ENCODE assay signal across 16 cellular contexts in the genomic region with DNA sequence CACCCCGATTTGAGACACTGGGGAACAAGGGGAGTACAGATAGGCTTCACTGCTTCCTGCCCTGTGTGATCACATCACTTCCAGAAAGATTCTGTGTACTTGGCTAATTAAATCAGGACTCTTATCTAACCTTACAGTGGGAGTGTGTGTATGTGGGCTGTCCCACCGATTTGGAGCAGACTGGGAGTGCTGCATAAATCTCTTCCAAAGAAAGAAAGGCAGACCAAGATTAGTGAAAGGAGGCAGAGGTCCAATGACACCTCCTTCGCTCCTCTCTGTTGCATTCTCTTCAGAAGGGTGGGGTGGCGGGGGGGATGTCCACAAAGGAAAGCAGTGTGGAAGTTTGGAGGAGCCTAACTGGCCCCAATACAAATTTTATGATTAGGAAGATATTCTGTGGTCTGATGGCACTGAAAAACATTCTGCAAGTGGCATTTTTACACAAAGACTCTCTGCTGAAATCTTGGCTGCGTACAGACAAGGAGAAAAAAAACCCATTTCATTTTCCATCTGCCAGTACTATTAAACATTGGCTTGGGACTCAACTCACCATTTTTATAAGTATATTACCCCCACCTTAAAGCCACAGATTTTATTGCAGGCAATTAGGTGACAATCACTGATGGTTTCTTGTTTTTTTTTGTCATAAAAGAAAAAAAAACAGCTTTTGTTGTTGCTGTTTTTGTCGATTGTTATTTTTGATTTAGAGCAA.
DNase-seq lines count a peak whose midpoint lies in the region; ATAC-seq and TF ChIP-seq lines count a peak whose summit lies in the region.
"Had no signal": no experiment of that assay in that cellular context is flagged by ENCODE, and none has a peak within 500 bp of the region (broad histone marks: within the 10 kb centered on the region; RNA-seq: fewer than 3 reads in every experiment).

No MANE protein-coding gene starts in this region.

- peaks cover 4% of the 10 kb centered on the region for H3K9me2 ChIP-seq in GM23338 (ENCODE audit: insufficient read depth)

- no peak overlapping the region for H3K4me3 ChIP-seq in GM23338
- H3K4me3 ChIP-seq: K562 had no signal

- H3K4me3 Mint-ChIP-seq in GM23338, result no peak overlapping the region
- H3K4me3 Mint-ChIP-seq: CD4-positive, CD25-positive, alpha-beta regulatory T cell had no signal

- 0 out of 2 replicates have a peak, but pooled peaks cover 7% of the 10 kb centered on the region for H3K4me1 ChIP-seq in GM23338 (ENCODE audit: insufficient read depth)

- no peaks in the 10 kb centered on the region for H3K79me2 ChIP-seq in GM23338 (replicated peaks; ENCODE audit: insufficient read depth)

- no peak overlapping the region for H3K27ac ChIP-seq in GM23338 (ENCODE audit: low read depth)
- peak overlapping the region; percentile 32 for H3K27ac ChIP-seq in caudate nucleus (ENCODE audit: low read depth, low read length)

- peaks cover 13% of the 10 kb centered on the region; the same call in 2 of the 3 replicates for H3K4me1 Mint-ChIP-seq in GM23338
- H3K4me1 Mint-ChIP-seq: CD4-positive, CD25-positive, alpha-beta regulatory T cell had no signal

- intact Hi-C loops in left colon (cut with DNase I, micrococcal nuclease), result no loop called here

- DNase-seq in GM23338 (ENCODE audit: low spot score) (no peak), caudate nucleus (lab: John Stamatoyannopoulos, UW) (peak in 18 of 61 donors; percentile 5 to 73 (median 20)), left colon (no peak), putamen (ENCODE audit: low spot score) (peak; percentile 44), medulla oblongata (ENCODE audit: extremely low spot score) (no peak), OCI-M1 (lab: John Stamatoyannopoulos, UW) (no peak)
- no peak for DNase-seq in activated CD8-positive, alpha-beta memory T cell treated with anti-CD3 and anti-CD28 coated beads, Interleukin-2, amount 50 U/mL, for 4 hours
- DNase-seq: Calu3; CD4-positive, CD25-positive, alpha-beta regulatory T cell; HCEC 1CT; NCI-H146; NCI-H2081 treated with DMSO at 0.1 percent for 48 hours; NCI-H226; SHP77 had no signal

- H3K27ac Mint-ChIP-seq in GM23338, result no peak overlapping the region
- H3K27ac Mint-ChIP-seq: CD4-positive, CD25-positive, alpha-beta regulatory T cell had no signal

- peak overlapping the region; percentile 69; the same call in 1 of the 2 replicates for H2AFZ ChIP-seq in GM23338

- H3K27me3 Mint-ChIP-seq in GM23338 (ENCODE audit: insufficient read depth, low read depth, poor library complexity), result no peaks in the 10 kb centered on the region

- no peaks in the 10 kb centered on the region for H3K36me3 ChIP-seq in GM23338 (ENCODE audit: insufficient read depth)

- TF ChIP-seq CTCF in GM23338 (conservative IDR thresholded peaks at IDR 0.05; ENCODE audit: low read depth in 2 of 2), result no peak

- H3K4me2 ChIP-seq in GM23338, result no peak overlapping the region

- no peaks in the 10 kb centered on the region for H3K9me3 Mint-ChIP-seq in GM23338

- H3K36me3 Mint-ChIP-seq in GM23338 (ENCODE audit: low read depth), result no peaks in the 10 kb centered on the region
- H3K36me3 Mint-ChIP-seq: CD4-positive, CD25-positive, alpha-beta regulatory T cell had no signal

- no peaks in the 10 kb centered on the region for H3F3A ChIP-seq in GM23338 (replicated peaks; ENCODE audit: low read depth)

- ATAC-seq in GM23338 (no peak), left colon (peak; percentile 68), HG03025 (IDR thresholded peaks at IDR 0.05; ENCODE audit: low FRiP score, unreplicated experiment) (no peak)
- ATAC-seq: K562 had no signal

- no peaks in the 10 kb centered on the region for H3K27me3 ChIP-seq in GM23338 (ENCODE audit: insufficient read depth)

- no peaks in the 10 kb centered on the region for H4K20me1 ChIP-seq in GM23338 (replicated peaks; ENCODE audit: insufficient read depth)

TF ChIP-seq in GM23338, 12 proteins besides CTCF, POLR2A, EP300 and RAD21 (continues in another document):
- no peak for TF ChIP-seq ZNF114 (CRISPR knock-in tag; IDR thresholded peaks at IDR 0.05)
- no peak for TF ChIP-seq EZH2phosphoT487 (IDR thresholded peaks at IDR 0.05; ENCODE audit: unreplicated experiment)
- TF ChIP-seq, protein P1, sequence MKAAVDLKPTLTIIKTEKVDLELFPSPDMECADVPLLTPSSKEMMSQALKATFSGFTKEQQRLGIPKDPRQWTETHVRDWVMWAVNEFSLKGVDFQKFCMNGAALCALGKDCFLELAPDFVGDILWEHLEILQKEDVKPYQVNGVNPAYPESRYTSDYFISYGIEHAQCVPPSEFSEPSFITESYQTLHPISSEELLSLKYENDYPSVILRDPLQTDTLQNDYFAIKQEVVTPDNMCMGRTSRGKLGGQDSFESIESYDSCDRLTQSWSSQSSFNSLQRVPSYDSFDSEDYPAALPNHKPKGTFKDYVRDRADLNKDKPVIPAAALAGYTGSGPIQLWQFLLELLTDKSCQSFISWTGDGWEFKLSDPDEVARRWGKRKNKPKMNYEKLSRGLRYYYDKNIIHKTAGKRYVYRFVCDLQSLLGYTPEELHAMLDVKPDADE (IDR thresholded peaks at IDR 0.05), result no peak
- no peak for TF ChIP-seq JUNB (IDR thresholded peaks at IDR 0.05; ENCODE audit: unreplicated experiment)
- TF ChIP-seq CREB1 (CRISPR knock-in tag; IDR thresholded peaks at IDR 0.05; ENCODE audit: low read depth), result no peak
- TF ChIP-seq POLR2AphosphoS5 (IDR thresholded peaks at IDR 0.05; ENCODE audit: low read depth), result no peak
- no peak for TF ChIP-seq NANOG (IDR thresholded peaks at IDR 0.05; ENCODE audit: borderline replicate concordance)
- no peak for TF ChIP-seq ZNF331 (CRISPR knock-in tag; IDR thresholded peaks at IDR 0.05; ENCODE audit: low read depth)
- TF ChIP-seq EZH2 (IDR thresholded peaks at IDR 0.05; ENCODE audit: low read depth, unreplicated experiment), result no peak
- no peak for TF ChIP-seq STAT1 (IDR thresholded peaks at IDR 0.05; ENCODE audit: unreplicated experiment)
- TF ChIP-seq, protein P2, sequence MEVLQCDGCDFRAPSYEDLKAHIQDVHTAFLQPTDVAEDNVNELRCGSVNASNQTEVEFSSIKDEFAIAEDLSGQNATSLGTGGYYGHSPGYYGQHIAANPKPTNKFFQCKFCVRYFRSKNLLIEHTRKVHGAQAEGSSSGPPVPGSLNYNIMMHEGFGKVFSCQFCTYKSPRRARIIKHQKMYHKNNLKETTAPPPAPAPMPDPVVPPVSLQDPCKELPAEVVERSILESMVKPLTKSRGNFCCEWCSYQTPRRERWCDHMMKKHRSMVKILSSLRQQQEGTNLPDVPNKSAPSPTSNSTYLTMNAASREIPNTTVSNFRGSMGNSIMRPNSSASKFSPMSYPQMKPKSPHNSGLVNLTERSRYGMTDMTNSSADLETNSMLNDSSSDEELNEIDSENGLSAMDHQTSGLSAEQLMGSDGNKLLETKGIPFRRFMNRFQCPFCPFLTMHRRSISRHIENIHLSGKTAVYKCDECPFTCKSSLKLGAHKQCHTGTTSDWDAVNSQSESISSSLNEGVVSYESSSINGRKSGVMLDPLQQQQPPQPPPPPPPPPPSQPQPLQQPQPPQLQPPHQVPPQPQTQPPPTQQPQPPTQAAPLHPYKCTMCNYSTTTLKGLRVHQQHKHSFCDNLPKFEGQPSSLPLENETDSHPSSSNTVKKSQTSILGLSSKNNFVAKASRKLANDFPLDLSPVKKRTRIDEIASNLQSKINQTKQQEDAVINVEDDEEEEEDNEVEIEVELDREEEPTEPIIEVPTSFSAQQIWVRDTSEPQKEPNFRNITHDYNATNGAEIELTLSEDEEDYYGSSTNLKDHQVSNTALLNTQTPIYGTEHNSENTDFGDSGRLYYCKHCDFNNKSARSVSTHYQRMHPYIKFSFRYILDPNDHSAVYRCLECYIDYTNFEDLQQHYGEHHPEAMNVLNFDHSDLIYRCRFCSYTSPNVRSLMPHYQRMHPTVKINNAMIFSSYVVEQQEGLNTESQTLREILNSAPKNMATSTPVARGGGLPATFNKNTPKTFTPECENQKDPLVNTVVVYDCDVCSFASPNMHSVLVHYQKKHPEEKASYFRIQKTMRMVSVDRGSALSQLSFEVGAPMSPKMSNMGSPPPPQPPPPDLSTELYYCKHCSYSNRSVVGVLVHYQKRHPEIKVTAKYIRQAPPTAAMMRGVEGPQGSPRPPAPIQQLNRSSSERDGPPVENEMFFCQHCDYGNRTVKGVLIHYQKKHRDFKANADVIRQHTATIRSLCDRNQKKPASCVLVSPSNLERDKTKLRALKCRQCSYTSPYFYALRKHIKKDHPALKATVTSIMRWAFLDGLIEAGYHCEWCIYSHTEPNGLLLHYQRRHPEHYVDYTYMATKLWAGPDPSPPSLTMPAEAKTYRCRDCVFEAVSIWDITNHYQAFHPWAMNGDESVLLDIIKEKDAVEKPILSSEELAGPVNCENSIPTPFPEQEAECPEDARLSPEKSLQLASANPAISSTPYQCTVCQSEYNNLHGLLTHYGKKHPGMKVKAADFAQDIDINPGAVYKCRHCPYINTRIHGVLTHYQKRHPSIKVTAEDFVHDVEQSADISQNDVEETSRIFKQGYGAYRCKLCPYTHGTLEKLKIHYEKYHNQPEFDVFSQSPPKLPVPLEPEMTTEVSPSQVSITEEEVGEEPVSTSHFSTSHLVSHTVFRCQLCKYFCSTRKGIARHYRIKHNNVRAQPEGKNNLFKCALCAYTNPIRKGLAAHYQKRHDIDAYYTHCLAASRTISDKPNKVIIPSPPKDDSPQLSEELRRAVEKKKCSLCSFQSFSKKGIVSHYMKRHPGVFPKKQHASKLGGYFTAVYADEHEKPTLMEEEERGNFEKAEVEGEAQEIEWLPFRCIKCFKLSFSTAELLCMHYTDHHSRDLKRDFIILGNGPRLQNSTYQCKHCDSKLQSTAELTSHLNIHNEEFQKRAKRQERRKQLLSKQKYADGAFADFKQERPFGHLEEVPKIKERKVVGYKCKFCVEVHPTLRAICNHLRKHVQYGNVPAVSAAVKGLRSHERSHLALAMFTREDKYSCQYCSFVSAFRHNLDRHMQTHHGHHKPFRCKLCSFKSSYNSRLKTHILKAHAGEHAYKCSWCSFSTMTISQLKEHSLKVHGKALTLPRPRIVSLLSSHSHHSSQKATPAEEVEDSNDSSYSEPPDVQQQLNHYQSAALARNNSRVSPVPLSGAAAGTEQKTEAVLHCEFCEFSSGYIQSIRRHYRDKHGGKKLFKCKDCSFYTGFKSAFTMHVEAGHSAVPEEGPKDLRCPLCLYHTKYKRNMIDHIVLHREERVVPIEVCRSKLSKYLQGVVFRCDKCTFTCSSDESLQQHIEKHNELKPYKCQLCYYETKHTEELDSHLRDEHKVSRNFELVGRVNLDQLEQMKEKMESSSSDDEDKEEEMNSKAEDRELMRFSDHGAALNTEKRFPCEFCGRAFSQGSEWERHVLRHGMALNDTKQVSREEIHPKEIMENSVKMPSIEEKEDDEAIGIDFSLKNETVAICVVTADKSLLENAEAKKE (CRISPR knock-in tag; IDR thresholded peaks at IDR 0.05), result no peak
